In the genomic region with DNA sequence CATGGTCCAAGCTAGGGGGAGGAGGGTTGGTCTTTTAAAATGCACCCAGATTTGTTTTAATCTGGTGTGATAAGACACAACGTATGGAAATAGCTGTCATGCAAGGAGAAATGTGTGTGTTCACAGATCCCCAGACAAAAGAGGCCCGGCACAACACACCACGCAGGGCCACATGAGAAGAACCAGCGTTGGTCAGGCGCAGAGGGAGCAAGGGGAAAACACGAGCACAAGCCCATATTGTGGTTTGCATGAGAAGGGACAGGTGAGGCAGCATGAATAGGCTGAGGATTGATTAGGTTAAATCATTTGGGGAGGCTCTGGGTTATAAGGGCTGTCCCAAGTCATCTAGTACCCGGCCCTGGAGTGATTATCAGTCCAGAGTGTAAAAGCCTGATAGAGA, we compare ENCODE assay signal across 25 cellular contexts.
DNase-seq lines count a peak whose midpoint lies in the region; ATAC-seq, FAIRE-seq and TF ChIP-seq lines count a peak whose summit lies in the region.
"Had no signal": no experiment of that assay in that cellular context is flagged by ENCODE, and none has a peak within 500 bp of the region (broad histone marks: within the 10 kb centered on the region; RNA-seq: fewer than 3 reads in every experiment).

No MANE protein-coding gene starts in this region.

- CTCF ChIA-PET in RWPE1 (lab: Yijun Ruan, JAX) (interaction anchor here (0.5 kb wide), 1 partner anchor 40 kb away, joined by 4 read pairs; no protein-coding TSS in a partner anchor), endothelial cell of umbilical vein (lab: Charles Lee) (interaction anchor here (1.1 to 1.8 kb wide), 2 partner anchors 61 kb away, joined by 3 to 8 read pairs; no protein-coding TSS in a partner anchor)

- no peak overlapping the region for H3K4me2 ChIP-seq in endothelial cell of umbilical vein (ENCODE audit: insufficient read depth, low read length)
- H3K4me2 ChIP-seq: BLaER1 had no signal

- intact Hi-C loops in endothelial cell of umbilical vein (cut with micrococcal nuclease) = loop anchor here (10.0 kb wide), 2 partner anchors 386 to 1496 kb away; no protein-coding TSS in a partner anchor

- H3K4me3 Mint-ChIP-seq in nephron progenitor cell = no peak overlapping the region
- no peak overlapping the region for H3K4me3 Mint-ChIP-seq in mesothelial cell of epicardium
- H3K4me3 Mint-ChIP-seq: CD8-positive, alpha-beta T cell; IgD-negative memory B cell had no signal

- H3K4me1 Mint-ChIP-seq in nephron progenitor cell (peaks cover 12% of the 10 kb centered on the region), mesothelial cell of epicardium (peaks cover 2% of the 10 kb centered on the region)

- H2AFZ ChIP-seq in ACC112 (ENCODE audit: low read length, unreplicated experiment) (no peak overlapping the region), endothelial cell of umbilical vein (ENCODE audit: low read depth, low read length) (peak overlapping the region; percentile 13)

- H3K36me3 Mint-ChIP-seq in nephron progenitor cell (ENCODE audit: low read depth) (no peaks in the 10 kb centered on the region), mesothelial cell of epicardium (no peaks in the 10 kb centered on the region)
- H3K36me3 Mint-ChIP-seq: CD8-positive, alpha-beta T cell had no signal

- no peak for TF ChIP-seq POLR2A in endothelial cell of umbilical vein (IDR thresholded peaks at IDR 0.05; ENCODE audit: low read depth, low read length)

- H3K4me1 ChIP-seq in ACC112 (ENCODE audit: control insufficient read depth, insufficient read depth, low read length, unreplicated experiment) (peaks cover 50% of the 10 kb centered on the region), endothelial cell of umbilical vein (ENCODE audit: control insufficient read depth, extremely low read depth, insufficient read depth, low read length) (peaks cover 33% of the 10 kb centered on the region)
- H3K4me1 ChIP-seq: BLaER1, Peyer's patch had no signal

- H3K9ac ChIP-seq in endothelial cell of umbilical vein (replicated peaks; ENCODE audit: extremely low read depth, insufficient read depth, low read length) = no peak overlapping the region
- H3K9ac ChIP-seq: BLaER1 had no signal

- no peaks in the 10 kb centered on the region for H3K36me3 ChIP-seq in ACC112 (ENCODE audit: insufficient read depth, low read length)
- no peaks in the 10 kb centered on the region for H3K36me3 ChIP-seq in endothelial cell of umbilical vein (ENCODE audit: control insufficient read depth in 2 of 2, extremely low read depth in 1 of 2, insufficient read depth in 2 of 2, low read length in 2 of 2)
- H3K36me3 ChIP-seq: BLaER1, Peyer's patch had no signal

- H3K27me3 ChIP-seq in ACC112 (ENCODE audit: insufficient read depth, low read length) = no peaks in the 10 kb centered on the region
- H3K27me3 ChIP-seq in endothelial cell of umbilical vein (ENCODE audit: control insufficient read depth in 2 of 2, insufficient read depth in 2 of 2, low read length in 2 of 2) = no peaks in the 10 kb centered on the region
- H3K27me3 ChIP-seq: BLaER1, Peyer's patch had no signal

- H3K79me2 ChIP-seq in ACC112 (ENCODE audit: control insufficient read depth, insufficient read depth, low read length, unreplicated experiment) (no peaks in the 10 kb centered on the region), endothelial cell of umbilical vein (ENCODE audit: control insufficient read depth, insufficient read depth, low read length) (no peaks in the 10 kb centered on the region)

- no TSS peak for BruUV-seq in endothelial cell of umbilical vein (replicated peaks; lab: Mats Ljungman, UMichigan)

- no peaks in the 10 kb centered on the region for H3K9me1 ChIP-seq in endothelial cell of umbilical vein (replicated peaks; ENCODE audit: control insufficient read depth, extremely low read depth, insufficient read depth, low read length)

- no peaks in the 10 kb centered on the region for H4K20me1 ChIP-seq in endothelial cell of umbilical vein (replicated peaks; ENCODE audit: control insufficient read depth, extremely low read depth, insufficient read depth, low read length)
- H4K20me1 ChIP-seq: BLaER1 had no signal

- H3K27ac ChIP-seq in ACC112 (ENCODE audit: low read depth, low read length) (peak overlapping the region; percentile 94), RWPE1 (peak overlapping the region; percentile 70; the same call in 1 of the 2 replicates), endothelial cell of umbilical vein (ENCODE audit: insufficient read depth, low read depth, low read length) (peak overlapping the region; percentile 92)
- H3K27ac ChIP-seq: BLaER1, Peyer's patch had no signal

- H3K27me3 Mint-ChIP-seq in nephron progenitor cell (ENCODE audit: low read depth, poor library complexity) = no peaks in the 10 kb centered on the region
- peaks cover 12% of the 10 kb centered on the region for H3K27me3 Mint-ChIP-seq in mesothelial cell of epicardium (ENCODE audit: low read depth)
- H3K27me3 Mint-ChIP-seq: IgD-negative memory B cell had no signal

- no peak overlapping the region for H3K4me3 ChIP-seq in ACC112 (ENCODE audit: low read depth, low read length)
- no peak overlapping the region for H3K4me3 ChIP-seq in endothelial cell of umbilical vein (replicated peaks in 1 of 3; ENCODE audit: insufficient read depth in 1 of 3, low read depth in 1 of 3, low read length in 3 of 3)
- H3K4me3 ChIP-seq: BLaER1, Peyer's patch had no signal

- POLR2A ChIA-PET in RWPE1 (lab: Yijun Ruan, JAX; ENCODE audit: low non-redundant PET) (no interaction called here), endothelial cell of umbilical vein (lab: Charles Lee) (no interaction called here)

- H3K27ac Mint-ChIP-seq in nephron progenitor cell = peak overlapping the region; percentile 35
- no peak overlapping the region for H3K27ac Mint-ChIP-seq in mesothelial cell of epicardium
- H3K27ac Mint-ChIP-seq: CD8-positive, alpha-beta T cell; IgD-negative memory B cell had no signal

- DNase-seq in RWPE1 (ENCODE audit: low spot score) = no peak
- no peak for DNase-seq in endothelial cell of umbilical vein (ENCODE audit: low read depth, low spot score)
- no peak for DNase-seq in nephron progenitor cell
- DNase-seq in mesothelial cell of epicardium (ENCODE audit: low spot score in 2 of 2, unreplicated experiment in 2 of 2) = no peak
- DNase-seq in CD1c-positive myeloid dendritic cell (ENCODE audit: extremely low spot score) = no peak
- no peak for DNase-seq in AG20443 (ENCODE audit: low spot score)
- DNase-seq: CD8-positive, alpha-beta T cell; DND-41; H7; MV-4-11; NCI-H1694; NCI-H2081; NCI-H2171; NCI-H345; NCI-H524; NCI-H774; NK-92 treated with Interleukin-12 subunit alpha and Interleukin-12 subunit beta, amount 100 ng/mL, for 24 hours; Peyer's patch had no signal

- FAIRE-seq in endothelial cell of umbilical vein (lab: Jason Lieb, UNC) = no peak
- FAIRE-seq: A204.1, GM12891 had no signal

- dilution Hi-C loops in endothelial cell of umbilical vein (cut with MboI; ENCODE audit: extremely low pct_ligation_motif_present, low sequenced_read_pairs) = no loop called here

- H3K9me3 Mint-ChIP-seq in nephron progenitor cell (no peaks in the 10 kb centered on the region), mesothelial cell of epicardium (no peaks in the 10 kb centered on the region)
- H3K9me3 Mint-ChIP-seq: CD8-positive, alpha-beta T cell; IgD-negative memory B cell had no signal

- TF ChIP-seq CTCF in RWPE1 (conservative IDR thresholded peaks at IDR 0.05; ENCODE audit: low read depth) = no peak
- TF ChIP-seq CTCF in endothelial cell of umbilical vein (IDR thresholded peaks at IDR 0.05; ENCODE audit: extremely low read depth in 1 of 2, insufficient read depth in 1 of 2, low read depth in 1 of 2, low read length in 2 of 2) = no peak
- TF ChIP-seq CTCF in nephron progenitor cell (IDR thresholded peaks at IDR 0.05) = no peak
- no peak for TF ChIP-seq CTCF in mesothelial cell of epicardium (IDR thresholded peaks at IDR 0.05; ENCODE audit: unreplicated experiment)

- no peak for ATAC-seq in HG03196 (IDR thresholded peaks at IDR 0.05; ENCODE audit: unreplicated experiment)
- ATAC-seq: CD8-positive, alpha-beta T cell; Right ventricle myocardium inferior had no signal

- H3K9me3 ChIP-seq in endothelial cell of umbilical vein (replicated peaks; ENCODE audit: control insufficient read depth, insufficient read depth, low read length) = no peaks in the 10 kb centered on the region
- H3K9me3 ChIP-seq: BLaER1, Peyer's patch had no signal

TF ChIP-seq in endothelial cell of umbilical vein, 7 proteins besides CTCF, POLR2A, EP300 and RAD21:
- TF ChIP-seq GATA2 (IDR thresholded peaks at IDR 0.05; ENCODE audit: insufficient read depth, insufficient read length, low read depth, low read length) = no peak
- TF ChIP-seq, protein P1, sequence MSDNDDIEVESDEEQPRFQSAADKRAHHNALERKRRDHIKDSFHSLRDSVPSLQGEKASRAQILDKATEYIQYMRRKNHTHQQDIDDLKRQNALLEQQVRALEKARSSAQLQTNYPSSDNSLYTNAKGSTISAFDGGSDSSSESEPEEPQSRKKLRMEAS (IDR thresholded peaks at IDR 0.05; ENCODE audit: insufficient read depth, insufficient read length) = no peak
